ENCODE assay signal across 11 cellular contexts in the genomic region with DNA sequence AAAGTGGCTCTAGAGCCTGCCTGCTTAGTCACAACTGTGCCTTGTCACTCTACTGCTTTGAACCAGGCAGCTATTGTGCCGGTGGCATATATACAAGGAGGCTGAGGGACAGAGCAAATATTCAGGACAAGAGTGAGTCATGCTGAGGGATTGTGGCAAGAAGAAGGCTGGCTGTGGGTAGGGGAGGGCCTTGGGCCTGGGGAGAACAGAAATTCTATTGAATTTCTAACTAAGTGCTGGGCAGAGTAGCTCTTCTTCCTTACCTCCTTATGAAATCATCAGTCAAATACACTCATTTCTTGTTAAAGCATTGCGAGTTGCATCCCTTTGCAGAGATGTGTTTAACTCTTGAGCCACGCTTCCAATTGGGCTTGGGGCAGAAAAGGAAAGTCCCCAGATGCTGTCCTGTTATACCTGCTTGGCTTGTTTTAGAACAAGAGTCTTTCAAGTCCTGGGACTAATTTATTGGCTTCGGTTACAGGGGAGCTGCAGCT. TPM values are rescaled to one million over a fixed set of nuclear protein-coding genes. Genes with fewer than 3 reads are reported as not detected.
A peak's percentile ranks its signal among the peaks of the same experiment; 100 is the strongest.
DNase-seq lines count a peak whose midpoint lies in the region; ATAC-seq and TF ChIP-seq lines count a peak whose summit lies in the region.
"Had no signal": no experiment of that assay in that cellular context is flagged by ENCODE, and none has a peak within 500 bp of the region (broad histone marks: within the 10 kb centered on the region; RNA-seq: fewer than 3 reads in every experiment).

No MANE protein-coding gene starts in this region.

- H3K36me3 ChIP-seq in left ventricle myocardium inferior, result no peaks in the 10 kb centered on the region

- no peak overlapping the region for H3K27ac ChIP-seq in left ventricle myocardium inferior (replicated peaks)

- peak; percentile 37 for ATAC-seq in Right ventricle myocardium inferior
- peak; percentile 55 for ATAC-seq in WTC11
- ATAC-seq in GM21619 (IDR thresholded peaks at IDR 0.05; ENCODE audit: unreplicated experiment), result no peak

- no peak overlapping the region for H3K4me3 Mint-ChIP-seq in WTC11
- H3K4me3 Mint-ChIP-seq: stimulated activated naive CD8-positive, alpha-beta T cell treated with anti-CD3 and anti-CD28 coated beads, Interleukin-15, Interleukin-2, amounts not matched to agents 100 ng/mL and 50 ng/mL, for 24 hours had no signal

- no peaks in the 10 kb centered on the region for H3K9me3 ChIP-seq in left ventricle myocardium inferior (replicated peaks)

- TF ChIP-seq CTCF in left ventricle myocardium inferior (IDR thresholded peaks at IDR 0.05; ENCODE audit: borderline replicate concordance), result no peak
- no peak for TF ChIP-seq CTCF in WTC11 (IDR thresholded peaks at IDR 0.05)

- no peak for DNase-seq in Right ventricle myocardium inferior (ENCODE audit: missing footprints)
- DNase-seq in left ventricle myocardium inferior, result no peak
- no peak for DNase-seq in WTC11 (ENCODE audit: low spot score)
- DNase-seq in iris pigment epithelial cell (ENCODE audit: low read depth), result peak; percentile 31
- DNase-seq in ureter (ENCODE audit: low spot score), result peak; percentile 47
- DNase-seq in stimulated activated CD8-positive, alpha-beta memory T cell treated with anti-CD3 and anti-CD28 coated beads, Interleukin-4, amount 100 ng/mL, for 48 hours, result no peak
- DNase-seq in NCI-H524 (lab: John Stamatoyannopoulos, UW), result no peak
- DNase-seq: activated CD4-positive, alpha-beta T cell treated with anti-CD3 and anti-CD28 coated beads, Interleukin-2, amount 50 U/mL, for 1 hour; NCI-H146 had no signal

- POLR2A ChIA-PET in WTC11 (lab: Charles Lee), result interaction anchor here (0.6 to 1.0 kb wide), 2 partner anchors 28 to 341 kb away, joined by 3 to 4 read pairs; no protein-coding TSS in a partner anchor

- CTCF ChIA-PET in WTC11 (lab: Charles Lee), result no interaction called here

- no peaks in the 10 kb centered on the region for H3K4me1 ChIP-seq in left ventricle myocardium inferior

- no peaks in the 10 kb centered on the region for H3K27me3 Mint-ChIP-seq in WTC11 (ENCODE audit: low read depth)

- no peaks in the 10 kb centered on the region for H3K27me3 ChIP-seq in left ventricle myocardium inferior (ENCODE audit: low read depth)

- no peak overlapping the region for H3K4me3 ChIP-seq in left ventricle myocardium inferior

- no peaks in the 10 kb centered on the region; the same call in 1 of the 2 replicates for H3K9me3 Mint-ChIP-seq in WTC11
- H3K9me3 Mint-ChIP-seq: stimulated activated naive CD8-positive, alpha-beta T cell treated with anti-CD3 and anti-CD28 coated beads, Interleukin-15, Interleukin-2, amounts not matched to agents 100 ng/mL and 50 ng/mL, for 24 hours had no signal

- H3K27ac Mint-ChIP-seq in WTC11, result no peak overlapping the region
- H3K27ac Mint-ChIP-seq: stimulated activated naive CD8-positive, alpha-beta T cell treated with anti-CD3 and anti-CD28 coated beads, Interleukin-15, Interleukin-2, amounts not matched to agents 100 ng/mL and 50 ng/mL, for 24 hours had no signal

- H3K36me3 Mint-ChIP-seq in WTC11, result no peaks in the 10 kb centered on the region

- H3K4me1 Mint-ChIP-seq in WTC11, result peaks cover 32% of the 10 kb centered on the region

- intact Hi-C loops in Right ventricle myocardium inferior (cut with DNase I) (no loop called here), left ventricle myocardium inferior (cut with micrococcal nuclease) (no loop called here)

TF ChIP-seq in WTC11, 78 proteins besides CTCF, POLR2A, EP300 and RAD21:
- no peak for TF ChIP-seq ZNF281 (CRISPR knock-in tag; IDR thresholded peaks at IDR 0.05)
- no peak for TF ChIP-seq PRRX2 (CRISPR knock-in tag; IDR thresholded peaks at IDR 0.05)
- no peak for TF ChIP-seq HMGA2 (CRISPR knock-in tag; IDR thresholded peaks at IDR 0.05)
- TF ChIP-seq, protein P1, sequence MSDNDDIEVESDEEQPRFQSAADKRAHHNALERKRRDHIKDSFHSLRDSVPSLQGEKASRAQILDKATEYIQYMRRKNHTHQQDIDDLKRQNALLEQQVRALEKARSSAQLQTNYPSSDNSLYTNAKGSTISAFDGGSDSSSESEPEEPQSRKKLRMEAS (CRISPR knock-in tag; IDR thresholded peaks at IDR 0.05), result no peak
- TF ChIP-seq, protein P2, sequence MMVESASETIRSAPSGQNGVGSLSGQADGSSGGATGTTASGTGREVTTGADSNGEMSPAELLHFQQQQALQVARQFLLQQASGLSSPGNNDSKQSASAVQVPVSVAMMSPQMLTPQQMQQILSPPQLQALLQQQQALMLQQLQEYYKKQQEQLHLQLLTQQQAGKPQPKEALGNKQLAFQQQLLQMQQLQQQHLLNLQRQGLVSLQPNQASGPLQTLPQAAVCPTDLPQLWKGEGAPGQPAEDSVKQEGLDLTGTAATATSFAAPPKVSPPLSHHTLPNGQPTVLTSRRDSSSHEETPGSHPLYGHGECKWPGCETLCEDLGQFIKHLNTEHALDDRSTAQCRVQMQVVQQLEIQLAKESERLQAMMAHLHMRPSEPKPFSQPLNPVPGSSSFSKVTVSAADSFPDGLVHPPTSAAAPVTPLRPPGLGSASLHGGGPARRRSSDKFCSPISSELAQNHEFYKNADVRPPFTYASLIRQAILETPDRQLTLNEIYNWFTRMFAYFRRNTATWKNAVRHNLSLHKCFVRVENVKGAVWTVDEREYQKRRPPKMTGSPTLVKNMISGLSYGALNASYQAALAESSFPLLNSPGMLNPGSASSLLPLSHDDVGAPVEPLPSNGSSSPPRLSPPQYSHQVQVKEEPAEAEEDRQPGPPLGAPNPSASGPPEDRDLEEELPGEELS (CRISPR knock-in tag; IDR thresholded peaks at IDR 0.05), result no peak
- no peak for TF ChIP-seq JAZF1 (CRISPR knock-in tag; IDR thresholded peaks at IDR 0.05)
- TF ChIP-seq, protein P3, sequence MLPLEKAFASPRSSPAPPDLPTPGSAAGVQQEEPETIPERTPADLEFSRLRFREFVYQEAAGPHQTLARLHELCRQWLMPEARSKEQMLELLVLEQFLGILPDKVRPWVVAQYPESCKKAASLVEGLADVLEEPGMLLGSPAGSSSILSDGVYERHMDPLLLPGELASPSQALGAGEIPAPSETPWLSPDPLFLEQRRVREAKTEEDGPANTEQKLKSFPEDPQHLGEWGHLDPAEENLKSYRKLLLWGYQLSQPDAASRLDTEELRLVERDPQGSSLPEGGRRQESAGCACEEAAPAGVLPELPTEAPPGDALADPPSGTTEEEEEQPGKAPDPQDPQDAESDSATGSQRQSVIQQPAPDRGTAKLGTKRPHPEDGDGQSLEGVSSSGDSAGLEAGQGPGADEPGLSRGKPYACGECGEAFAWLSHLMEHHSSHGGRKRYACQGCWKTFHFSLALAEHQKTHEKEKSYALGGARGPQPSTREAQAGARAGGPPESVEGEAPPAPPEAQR (CRISPR knock-in tag; IDR thresholded peaks at IDR 0.05), result no peak
- TF ChIP-seq ZNF317 (CRISPR knock-in tag; IDR thresholded peaks at IDR 0.05; ENCODE audit: borderline replicate concordance, low read depth), result no peak
- TF ChIP-seq OVOL2 (CRISPR knock-in tag; IDR thresholded peaks at IDR 0.05; ENCODE audit: borderline replicate concordance), result no peak
- TF ChIP-seq NFYB (CRISPR knock-in tag; conservative IDR thresholded peaks at IDR 0.05; ENCODE audit: low read depth), result no peak
- no peak for TF ChIP-seq MYBL2 (CRISPR knock-in tag; IDR thresholded peaks at IDR 0.05)
- TF ChIP-seq ZBTB21 (CRISPR knock-in tag; IDR thresholded peaks at IDR 0.05; ENCODE audit: borderline replicate concordance), result no peak
- no peak for TF ChIP-seq NR2C2 (CRISPR knock-in tag; IDR thresholded peaks at IDR 0.05)

RNA-seq across cellular contexts. Expression of gene PFDN4, which starts 59.7 kb away (rescaled TPM):
- total RNA-seq in Right ventricle myocardium inferior, result 24.0 TPM
- total RNA-seq in left ventricle myocardium inferior, result 23.4 TPM
- total RNA-seq in WTC11 (2021), result 90.1 to 94.4 TPM (median 90.5 TPM) in 3 replicates
- total RNA-seq in ureter, result 25.3 TPM

Comparison
In these comparisons a context has a peak if more than half of its experiments do, and no peak if none do; other contexts are left out.
1. DNase-seq: peak in iris pigment epithelial cell (single experiment) and ureter (single experiment); none in Right ventricle myocardium inferior (single experiment), left ventricle myocardium inferior (single experiment), WTC11 (single experiment), stimulated activated CD8-positive, alpha-beta memory T cell treated with anti-CD3 and anti-CD28 coated beads, Interleukin-4, amount 100 ng/mL, for 48 hours (single experiment) and NCI-H524 (0 of 2).